Comparison of ENCODE assay signal across 1 cellular context in genomic region chr20:59767656-59768055, GRCh38.
TF ChIP-seq lines count a peak whose summit lies in the region.

No MANE protein-coding gene starts in this region.

TF ChIP-seq in K562, 482 proteins besides CTCF, POLR2A, EP300 and RAD21 (continued from another document):
- TF ChIP-seq REST (CRISPR knock-in tag; IDR thresholded peaks at IDR 0.05; ENCODE audit: low read depth) (no peak), CREB3L1 (IDR thresholded peaks at IDR 0.05; ENCODE audit: borderline replicate concordance, low read depth) (no peak), GTF2A2 (tag; IDR thresholded peaks at IDR 0.05) (no peak), STAT5A (IDR thresholded peaks at IDR 0.05; ENCODE audit: borderline replicate concordance, low read length) (no peak), ZBTB9 (CRISPR knock-in tag; IDR thresholded peaks at IDR 0.05) (no peak)
TF ChIP-seq in K562: peak in this region for 0.
